In the genomic region with DNA sequence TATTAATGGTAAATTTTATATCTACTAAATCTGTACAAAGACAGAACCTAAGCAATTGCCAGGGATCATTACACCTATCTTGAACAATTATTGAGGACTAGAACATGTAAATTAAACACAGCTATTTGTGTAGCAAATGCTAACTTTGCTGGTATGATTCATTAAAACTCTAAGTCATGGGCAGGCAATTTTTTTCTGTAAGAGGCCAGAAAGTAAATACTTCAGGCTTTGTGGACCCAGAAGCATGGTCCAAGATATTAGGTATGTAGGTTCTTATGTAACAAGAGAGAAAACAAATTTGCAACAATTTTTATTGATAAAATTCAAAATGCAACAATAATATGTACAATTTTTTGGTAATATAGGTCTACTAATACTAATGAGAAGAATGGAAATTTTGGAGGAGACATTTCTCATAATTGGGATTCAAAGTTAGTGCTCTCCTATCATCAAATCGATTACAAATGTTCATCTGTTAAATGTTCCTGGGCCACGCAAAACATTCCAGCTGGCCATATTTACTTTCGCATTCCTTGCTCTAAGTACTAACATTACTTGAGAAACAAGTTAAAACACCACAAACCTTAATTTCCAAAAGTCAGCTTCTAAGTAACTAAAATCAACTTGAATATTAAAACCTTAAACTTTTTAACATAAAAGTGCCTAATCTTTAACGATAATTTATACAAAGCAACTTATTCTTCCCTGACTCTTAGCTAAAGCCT, we compare ENCODE assay signal across 12 cellular contexts. TPM values are rescaled to one million over a fixed set of nuclear protein-coding genes. Genes with fewer than 3 reads are reported as not detected.
A peak's percentile ranks its signal among the peaks of the same experiment; 100 is the strongest.
DNase-seq lines count a peak whose midpoint lies in the region; TF ChIP-seq lines count a peak whose summit lies in the region.
"Had no signal": no experiment of that assay in that cellular context is flagged by ENCODE, and none has a peak within 500 bp of the region (broad histone marks: within the 10 kb centered on the region; RNA-seq: fewer than 3 reads in every experiment).

No MANE protein-coding gene starts in this region.

- H3K27me3 ChIP-seq in iPS-15b (ENCODE audit: control insufficient read depth, insufficient read depth, low read length): no peaks in the 10 kb centered on the region
- no peaks in the 10 kb centered on the region for H3K27me3 ChIP-seq in stomach
- H3K27me3 ChIP-seq in right atrium auricular region: no peaks in the 10 kb centered on the region

- H3K27me3 Mint-ChIP-seq in activated naive CD4-positive, alpha-beta T cell treated with anti-CD3 and anti-CD28 coated beads, Interleukin-2, amount 50 U/mL, for 24 hours: no peaks in the 10 kb centered on the region
- H3K27me3 Mint-ChIP-seq in activated naive CD4-positive, alpha-beta T cell treated with anti-CD3 and anti-CD28 coated beads, Interleukin-2, amount 10 ng/mL, durations not matched to agents 7 days and 5 days: no peaks in the 10 kb centered on the region
- no peaks in the 10 kb centered on the region for H3K27me3 Mint-ChIP-seq in activated T-helper 2 cell treated with anti-CD3 and anti-CD28 coated beads, Interferon-gamma antibody, Interleukin-2, Interleukin-4, amounts not matched to agents 10 μg/mL and 5 μg/mL and 100 μg/mL, durations not matched to agents 14 hours and 24 hours and 36 hours (ENCODE audit: low read depth)
- H3K27me3 Mint-ChIP-seq: B cell; naive thymus-derived CD8-positive, alpha-beta T cell had no signal

- H3K9me3 ChIP-seq in iPS-15b (ENCODE audit: control insufficient read depth, insufficient read depth, low read length) (no peaks in the 10 kb centered on the region), stomach (no peaks in the 10 kb centered on the region), right atrium auricular region (no peaks in the 10 kb centered on the region)

- H3K27ac Mint-ChIP-seq in activated naive CD4-positive, alpha-beta T cell treated with anti-CD3 and anti-CD28 coated beads, Interleukin-2, amount 50 U/mL, for 24 hours: peak overlapping the region; percentile 56
- H3K27ac Mint-ChIP-seq in activated naive CD4-positive, alpha-beta T cell treated with anti-CD3 and anti-CD28 coated beads, Interleukin-2, amount 10 ng/mL, durations not matched to agents 7 days and 5 days: no peak overlapping the region
- H3K27ac Mint-ChIP-seq in activated T-helper 2 cell treated with anti-CD3 and anti-CD28 coated beads, Interferon-gamma antibody, Interleukin-2, Interleukin-4, amounts not matched to agents 10 μg/mL and 5 μg/mL and 100 μg/mL, durations not matched to agents 14 hours and 24 hours and 36 hours: no peak overlapping the region
- H3K27ac Mint-ChIP-seq: B cell had no signal

- TF ChIP-seq EP300 in stomach (IDR thresholded peaks at IDR 0.05): no peak

- H3K36me3 Mint-ChIP-seq in activated naive CD4-positive, alpha-beta T cell treated with anti-CD3 and anti-CD28 coated beads, Interleukin-2, amount 50 U/mL, for 24 hours: peaks cover 14% of the 10 kb centered on the region
- peaks cover 32% of the 10 kb centered on the region for H3K36me3 Mint-ChIP-seq in activated naive CD4-positive, alpha-beta T cell treated with anti-CD3 and anti-CD28 coated beads, Interleukin-2, amount 10 ng/mL, durations not matched to agents 7 days and 5 days
- H3K36me3 Mint-ChIP-seq in activated T-helper 2 cell treated with anti-CD3 and anti-CD28 coated beads, Interferon-gamma antibody, Interleukin-2, Interleukin-4, amounts not matched to agents 10 μg/mL and 5 μg/mL and 100 μg/mL, durations not matched to agents 14 hours and 24 hours and 36 hours (ENCODE audit: low read depth): peaks cover 36% of the 10 kb centered on the region

- peaks cover 63% of the 10 kb centered on the region for H3K4me1 Mint-ChIP-seq in activated naive CD4-positive, alpha-beta T cell treated with anti-CD3 and anti-CD28 coated beads, Interleukin-2, amount 50 U/mL, for 24 hours
- peaks cover 53% of the 10 kb centered on the region for H3K4me1 Mint-ChIP-seq in activated naive CD4-positive, alpha-beta T cell treated with anti-CD3 and anti-CD28 coated beads, Interleukin-2, amount 10 ng/mL, durations not matched to agents 7 days and 5 days
- peaks cover 48% of the 10 kb centered on the region for H3K4me1 Mint-ChIP-seq in activated T-helper 2 cell treated with anti-CD3 and anti-CD28 coated beads, Interferon-gamma antibody, Interleukin-2, Interleukin-4, amounts not matched to agents 10 μg/mL and 5 μg/mL and 100 μg/mL, durations not matched to agents 14 hours and 24 hours and 36 hours (ENCODE audit: low read depth)

- no peaks in the 10 kb centered on the region for H3K36me3 ChIP-seq in iPS-15b (ENCODE audit: control insufficient read depth, insufficient read depth, low read length)
- no peaks in the 10 kb centered on the region for H3K36me3 ChIP-seq in stomach
- H3K36me3 ChIP-seq in right atrium auricular region: no peaks in the 10 kb centered on the region

- 25 to 43% (median 30%) methylated on average over 4 of the region's 4 CpGs for WGBS in stomach, 5 donors

- peak overlapping the region; percentile 45 for H3K4me3 Mint-ChIP-seq in activated naive CD4-positive, alpha-beta T cell treated with anti-CD3 and anti-CD28 coated beads, Interleukin-2, amount 50 U/mL, for 24 hours
- no peak overlapping the region for H3K4me3 Mint-ChIP-seq in activated naive CD4-positive, alpha-beta T cell treated with anti-CD3 and anti-CD28 coated beads, Interleukin-2, amount 10 ng/mL, durations not matched to agents 7 days and 5 days
- H3K4me3 Mint-ChIP-seq in activated T-helper 2 cell treated with anti-CD3 and anti-CD28 coated beads, Interferon-gamma antibody, Interleukin-2, Interleukin-4, amounts not matched to agents 10 μg/mL and 5 μg/mL and 100 μg/mL, durations not matched to agents 14 hours and 24 hours and 36 hours (ENCODE audit: low read depth): peak overlapping the region; percentile 3
- H3K4me3 Mint-ChIP-seq: B cell had no signal

- TF ChIP-seq CTCF in stomach (IDR thresholded peaks at IDR 0.05): no peak
- TF ChIP-seq CTCF in right atrium auricular region (IDR thresholded peaks at IDR 0.05): no peak

- H3K4me3 ChIP-seq in iPS-15b (ENCODE audit: low read depth, low read length) (peak overlapping the region; percentile 6), stomach (peak overlapping the region in 2 of 4 donors; percentile 11 to 55), right atrium auricular region (no peak overlapping the region)
- H3K4me3 ChIP-seq: SK-N-MC had no signal

- H3K4me1 ChIP-seq in iPS-15b (ENCODE audit: control insufficient read depth, insufficient read depth, low read length) (peaks cover 31% of the 10 kb centered on the region), stomach (peaks cover 20 to 84% (median 59%) of the 10 kb centered on the region in 4 donors), right atrium auricular region (peaks cover 0 to 74% of the 10 kb centered on the region in 2 donors)

- H3K9ac ChIP-seq in iPS-15b (ENCODE audit: low read depth, low read length): no peak overlapping the region

- CTCF ChIA-PET in activated naive CD4-positive, alpha-beta T cell treated with anti-CD3 and anti-CD28 coated beads, Interleukin-2, amount 10 ng/mL, durations not matched to agents 7 days and 5 days (lab: Charles Lee): interaction anchor here (2.1 kb wide), 1 partner anchor 14 kb away, joined by 5 read pairs; no protein-coding TSS in a partner anchor

- H3K9me3 Mint-ChIP-seq in activated naive CD4-positive, alpha-beta T cell treated with anti-CD3 and anti-CD28 coated beads, Interleukin-2, amount 50 U/mL, for 24 hours: no peaks in the 10 kb centered on the region
- peaks cover under 1% of the 10 kb centered on the region for H3K9me3 Mint-ChIP-seq in activated naive CD4-positive, alpha-beta T cell treated with anti-CD3 and anti-CD28 coated beads, Interleukin-2, amount 10 ng/mL, durations not matched to agents 7 days and 5 days
- no peaks in the 10 kb centered on the region for H3K9me3 Mint-ChIP-seq in activated T-helper 2 cell treated with anti-CD3 and anti-CD28 coated beads, Interferon-gamma antibody, Interleukin-2, Interleukin-4, amounts not matched to agents 10 μg/mL and 5 μg/mL and 100 μg/mL, durations not matched to agents 14 hours and 24 hours and 36 hours
- H3K9me3 Mint-ChIP-seq: naive thymus-derived CD8-positive, alpha-beta T cell had no signal

- H3K27ac ChIP-seq in stomach (peak overlapping the region in 3 of 5 donors; percentile 20 to 52 (median 31)), right atrium auricular region (no peak overlapping the region)
- H3K27ac ChIP-seq: SK-N-MC had no signal

- no peak for DNase-seq in activated naive CD4-positive, alpha-beta T cell treated with anti-CD3 and anti-CD28 coated beads, Interleukin-2, amount 10 ng/mL, durations not matched to agents 7 days and 5 days
- DNase-seq in activated T-helper 2 cell treated with anti-CD3 and anti-CD28 coated beads, Interferon-gamma antibody, Interleukin-2, Interleukin-4, amounts not matched to agents 10 μg/mL and 5 μg/mL and 100 μg/mL, durations not matched to agents 14 hours and 24 hours and 36 hours (ENCODE audit: low spot score): no peak
- DNase-seq in stomach (no peak), occipital lobe (lab: John Stamatoyannopoulos, UW) (no peak), right atrium auricular region (ENCODE audit: low spot score) (no peak)
- DNase-seq in stimulated activated CD4-positive, alpha-beta T cell treated with anti-CD3 and anti-CD28 coated beads, Interleukin-15, amount 100 ng/mL, for 24 hours: no peak
- DNase-seq: activated CD8-positive, alpha-beta memory T cell treated with anti-CD3 and anti-CD28 coated beads for 24 hours; naive thymus-derived CD8-positive, alpha-beta T cell had no signal

- intact Hi-C loops in activated T-helper 2 cell treated with anti-CD3 and anti-CD28 coated beads, Interferon-gamma antibody, Interleukin-2, Interleukin-4, amounts not matched to agents 10 μg/mL and 5 μg/mL and 100 μg/mL, durations not matched to agents 14 hours and 24 hours and 36 hours (cut with micrococcal nuclease): loop anchor here (5.0 to 10.0 kb wide), 2 partner anchors 1755 to 1818 kb away; a partner anchor contains a TSS
- intact Hi-C loops in stomach (cut with DNase I; ENCODE audit: low total_unique reads): no loop called here

- TF ChIP-seq POLR2A in stomach (IDR thresholded peaks at IDR 0.05): no peak

RNA-seq across cellular contexts. Expression of a gene that starts 4.3 kb away (rescaled TPM):
- 52.7 and 61.6 TPM in 2 replicates for total RNA-seq in activated T-helper 2 cell treated with anti-CD3 and anti-CD28 coated beads, Interferon-gamma antibody, Interleukin-2, Interleukin-4, amounts not matched to agents 10 μg/mL and 5 μg/mL and 100 μg/mL, durations not matched to agents 14 hours and 24 hours and 36 hours
- total RNA-seq in stomach: 100 to 1,000 TPM in 1 of 5 donors, 10 to 100 TPM in 3, 1 to 10 TPM in 1; 5.2 to 175 (median 72.8) TPM
- 10 to 100 TPM; 15.7 to 28.3 (median 26.0) TPM for polyA plus RNA-seq in stomach
- 166 TPM for total RNA-seq in occipital lobe
- total RNA-seq in right atrium auricular region: 10 to 100 TPM; 45.6 to 47.3 TPM

RNA-seq across cellular contexts. Expression of a gene that starts 36.7 kb away (rescaled TPM):
- 529 and 542 TPM in 2 replicates for total RNA-seq in activated T-helper 2 cell treated with anti-CD3 and anti-CD28 coated beads, Interferon-gamma antibody, Interleukin-2, Interleukin-4, amounts not matched to agents 10 μg/mL and 5 μg/mL and 100 μg/mL, durations not matched to agents 14 hours and 24 hours and 36 hours
- total RNA-seq in stomach (1,000 to 10,000 TPM in 1 of 5 donors, 100 to 1,000 TPM in 3, 10 to 100 TPM in 1; 27.8 to 1,121 (median 184) TPM), occipital lobe (129 TPM), right atrium auricular region (1,000 to 10,000 TPM in 1 of 2 donors, 100 to 1,000 TPM in 1; 647 to 2,028 TPM)
- polyA plus RNA-seq in stomach: 1,000 to 10,000 TPM in 1 of 3 donors, 100 to 1,000 TPM in 2; 566 to 1,513 (median 657) TPM

Comparison
In these comparisons a context has a peak if more than half of its experiments do, and no peak if none do; other contexts are left out.
1. H3K27ac ChIP-seq: peak in stomach (3 of 5); none in right atrium auricular region (0 of 2).